29 cellular contexts compared by ENCODE assay signal in the genomic region with DNA sequence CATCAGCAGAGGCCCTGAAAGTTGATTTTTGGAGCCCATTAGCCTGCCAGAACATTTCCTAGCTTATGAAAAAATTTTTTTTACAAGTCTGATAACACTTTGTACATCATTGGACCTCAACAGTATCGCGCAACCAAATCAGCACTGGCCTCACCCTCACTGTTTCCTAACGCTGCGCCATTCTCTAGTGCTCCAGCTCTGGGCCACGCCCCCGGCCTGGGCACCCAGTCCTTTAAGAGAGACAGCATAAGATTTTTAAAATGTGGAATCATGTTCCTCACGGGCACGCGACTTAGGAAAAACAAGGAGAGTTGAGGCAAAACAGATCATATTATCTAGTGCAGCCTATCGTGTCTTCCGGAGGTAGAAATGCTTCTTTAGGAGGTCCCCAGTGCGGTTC.
"Had no signal": no experiment of that assay in that cellular context is flagged by ENCODE, and none has a peak within 500 bp of the region (broad histone marks: within the 10 kb centered on the region; RNA-seq: fewer than 3 reads in every experiment).

No MANE protein-coding gene starts in this region.

- H3K4me1 Mint-ChIP-seq: central memory CD8-positive, alpha-beta T cell; natural killer cell; stimulated activated effector memory CD8-positive, alpha-beta T cell treated with anti-CD3 and anti-CD28 coated beads, Interleukin-12 subunit alpha, Interleukin-12 subunit beta, amount 100 ng/mL, for 72 hours had no signal

- H3K4me3 Mint-ChIP-seq: central memory CD8-positive, alpha-beta T cell; dendritic cell treated with granulocyte-macrophage colony-stimulating factor and Interleukin-4, amounts not matched to agents 40 ng/mL and 50 ng/mL, for 4 days; natural killer cell; stimulated activated effector memory CD8-positive, alpha-beta T cell treated with anti-CD3 and anti-CD28 coated beads, Interleukin-12 subunit alpha, Interleukin-12 subunit beta, amount 100 ng/mL, for 72 hours had no signal

- FAIRE-seq: endothelial cell of umbilical vein, frontal cortex, islet of Langerhans, pancreas, urothelium cell line had no signal

- H3K9me3 Mint-ChIP-seq: central memory CD8-positive, alpha-beta T cell; natural killer cell; stimulated activated effector memory CD8-positive, alpha-beta T cell treated with anti-CD3 and anti-CD28 coated beads, Interleukin-12 subunit alpha, Interleukin-12 subunit beta, amount 100 ng/mL, for 72 hours had no signal

- H3K4me3 ChIP-seq: colonic mucosa, esophagus squamous epithelium, heart right ventricle, left ventricle myocardium inferior, lower lobe of right lung, pancreas, right atrium auricular region, stomach, thoracic aorta, tibial nerve, upper lobe of left lung had no signal

- ATAC-seq: heart right ventricle; left cardiac atrium; lower lobe of right lung; natural killer cell; sciatic nerve; stimulated activated effector memory CD8-positive, alpha-beta T cell treated with anti-CD3 and anti-CD28 coated beads, Interleukin-12 subunit alpha, Interleukin-12 subunit beta, amount 100 ng/mL, for 72 hours had no signal

- H3K4me1 ChIP-seq: colonic mucosa, lower lobe of right lung, upper lobe of left lung had no signal

- H3K27ac ChIP-seq: colonic mucosa, esophagus squamous epithelium, heart right ventricle, left ventricle myocardium inferior, lower lobe of right lung, neutrophil, right atrium auricular region, thoracic aorta, tibial nerve, upper lobe of left lung had no signal

- DNase-seq: colonic mucosa; effector memory CD4-positive, alpha-beta T cell; esophagus squamous epithelium; glutamatergic neuron; heart right ventricle; hippocampal formation; left cardiac atrium; left ventricle myocardium inferior; lower lobe of right lung; natural killer cell; stimulated activated CD4-positive, alpha-beta T cell treated with anti-CD3 and anti-CD28 coated beads, Interleukin-2, amount 100 ng/mL, for 24 hours; stimulated activated CD4-positive, alpha-beta T cell treated with anti-CD3 and anti-CD28 coated beads, Interleukin-4, amount 100 ng/mL, for 24 hours; stimulated activated naive CD4-positive, alpha-beta T cell treated with Interleukin-2 at 50 U/mL for 16 hours; stomach; substantia nigra; upper lobe of left lung had no signal

- H3K9me3 ChIP-seq: colonic mucosa, neutrophil, pancreas had no signal

- H3K27ac Mint-ChIP-seq: dendritic cell treated with granulocyte-macrophage colony-stimulating factor and Interleukin-4, amounts not matched to agents 40 ng/mL and 50 ng/mL, for 4 days; natural killer cell; stimulated activated effector memory CD8-positive, alpha-beta T cell treated with anti-CD3 and anti-CD28 coated beads, Interleukin-12 subunit alpha, Interleukin-12 subunit beta, amount 100 ng/mL, for 72 hours had no signal

- H3K36me3 Mint-ChIP-seq: natural killer cell; stimulated activated effector memory CD8-positive, alpha-beta T cell treated with anti-CD3 and anti-CD28 coated beads, Interleukin-12 subunit alpha, Interleukin-12 subunit beta, amount 100 ng/mL, for 72 hours had no signal

- H3K27me3 ChIP-seq: colonic mucosa, esophagus squamous epithelium, heart right ventricle, pancreas, right atrium auricular region, stomach, tibial nerve, upper lobe of left lung had no signal

- H3K36me3 ChIP-seq: colonic mucosa, esophagus squamous epithelium, heart right ventricle, left ventricle myocardium inferior, lower lobe of right lung, neutrophil, pancreas, right atrium auricular region, stomach, thoracic aorta, tibial nerve, upper lobe of left lung had no signal
